In the genomic region with DNA sequence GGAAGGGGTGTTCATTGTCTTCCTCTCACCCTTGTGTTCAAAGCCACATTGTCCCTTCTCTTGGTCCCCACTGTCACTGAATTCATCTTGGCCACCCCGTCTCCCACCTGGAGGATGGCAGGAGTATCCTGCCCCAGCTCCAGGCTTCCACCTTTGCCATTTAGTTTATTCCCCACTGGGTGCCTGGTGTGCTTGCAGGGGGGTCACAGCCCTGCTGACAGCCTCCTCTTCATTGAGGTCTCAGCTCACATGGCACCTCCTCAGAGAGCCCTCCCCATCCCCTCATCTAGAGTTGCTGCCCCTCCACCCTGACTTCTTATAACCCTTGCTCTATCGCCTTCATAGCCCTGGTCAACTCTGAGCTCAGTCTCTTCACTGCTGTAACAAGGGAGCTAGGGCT, we compare ENCODE assay signal across 2 cellular contexts.
TF ChIP-seq lines count a peak whose summit lies in the region.

No MANE protein-coding gene starts in this region.

TF ChIP-seq in endothelial cell of umbilical vein, 7 proteins besides CTCF, POLR2A, EP300 and RAD21 (continued from another document):
- no peak for TF ChIP-seq FOS (IDR thresholded peaks at IDR 0.05; ENCODE audit: borderline replicate concordance, insufficient read depth, low read length)
- TF ChIP-seq, protein P1, sequence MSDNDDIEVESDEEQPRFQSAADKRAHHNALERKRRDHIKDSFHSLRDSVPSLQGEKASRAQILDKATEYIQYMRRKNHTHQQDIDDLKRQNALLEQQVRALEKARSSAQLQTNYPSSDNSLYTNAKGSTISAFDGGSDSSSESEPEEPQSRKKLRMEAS (IDR thresholded peaks at IDR 0.05; ENCODE audit: insufficient read depth, insufficient read length): no peak

TF ChIP-seq in SK-N-SH treated with all-trans-retinoic acid at 6 μM for 48 hours, 23 proteins besides CTCF, POLR2A, EP300 and RAD21 (continued from another document):
- no peak for TF ChIP-seq ZFP30 (CRISPR knock-in tag; IDR thresholded peaks at IDR 0.05)
- no peak for TF ChIP-seq BACH2 (CRISPR knock-in tag; IDR thresholded peaks at IDR 0.05; ENCODE audit: borderline replicate concordance)
- TF ChIP-seq, protein P2, sequence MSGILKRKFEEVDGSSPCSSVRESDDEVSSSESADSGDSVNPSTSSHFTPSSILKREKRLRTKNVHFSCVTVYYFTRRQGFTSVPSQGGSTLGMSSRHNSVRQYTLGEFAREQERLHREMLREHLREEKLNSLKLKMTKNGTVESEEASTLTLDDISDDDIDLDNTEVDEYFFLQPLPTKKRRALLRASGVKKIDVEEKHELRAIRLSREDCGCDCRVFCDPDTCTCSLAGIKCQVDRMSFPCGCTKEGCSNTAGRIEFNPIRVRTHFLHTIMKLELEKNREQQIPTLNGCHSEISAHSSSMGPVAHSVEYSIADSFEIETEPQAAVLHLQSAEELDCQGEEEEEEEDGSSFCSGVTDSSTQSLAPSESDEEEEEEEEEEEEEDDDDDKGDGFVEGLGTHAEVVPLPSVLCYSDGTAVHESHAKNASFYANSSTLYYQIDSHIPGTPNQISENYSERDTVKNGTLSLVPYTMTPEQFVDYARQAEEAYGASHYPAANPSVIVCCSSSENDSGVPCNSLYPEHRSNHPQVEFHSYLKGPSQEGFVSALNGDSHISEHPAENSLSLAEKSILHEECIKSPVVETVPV (CRISPR knock-in tag; IDR thresholded peaks at IDR 0.05): no peak
- TF ChIP-seq ZC3H10 (CRISPR knock-in tag; IDR thresholded peaks at IDR 0.05): no peak
- TF ChIP-seq, protein P3, sequence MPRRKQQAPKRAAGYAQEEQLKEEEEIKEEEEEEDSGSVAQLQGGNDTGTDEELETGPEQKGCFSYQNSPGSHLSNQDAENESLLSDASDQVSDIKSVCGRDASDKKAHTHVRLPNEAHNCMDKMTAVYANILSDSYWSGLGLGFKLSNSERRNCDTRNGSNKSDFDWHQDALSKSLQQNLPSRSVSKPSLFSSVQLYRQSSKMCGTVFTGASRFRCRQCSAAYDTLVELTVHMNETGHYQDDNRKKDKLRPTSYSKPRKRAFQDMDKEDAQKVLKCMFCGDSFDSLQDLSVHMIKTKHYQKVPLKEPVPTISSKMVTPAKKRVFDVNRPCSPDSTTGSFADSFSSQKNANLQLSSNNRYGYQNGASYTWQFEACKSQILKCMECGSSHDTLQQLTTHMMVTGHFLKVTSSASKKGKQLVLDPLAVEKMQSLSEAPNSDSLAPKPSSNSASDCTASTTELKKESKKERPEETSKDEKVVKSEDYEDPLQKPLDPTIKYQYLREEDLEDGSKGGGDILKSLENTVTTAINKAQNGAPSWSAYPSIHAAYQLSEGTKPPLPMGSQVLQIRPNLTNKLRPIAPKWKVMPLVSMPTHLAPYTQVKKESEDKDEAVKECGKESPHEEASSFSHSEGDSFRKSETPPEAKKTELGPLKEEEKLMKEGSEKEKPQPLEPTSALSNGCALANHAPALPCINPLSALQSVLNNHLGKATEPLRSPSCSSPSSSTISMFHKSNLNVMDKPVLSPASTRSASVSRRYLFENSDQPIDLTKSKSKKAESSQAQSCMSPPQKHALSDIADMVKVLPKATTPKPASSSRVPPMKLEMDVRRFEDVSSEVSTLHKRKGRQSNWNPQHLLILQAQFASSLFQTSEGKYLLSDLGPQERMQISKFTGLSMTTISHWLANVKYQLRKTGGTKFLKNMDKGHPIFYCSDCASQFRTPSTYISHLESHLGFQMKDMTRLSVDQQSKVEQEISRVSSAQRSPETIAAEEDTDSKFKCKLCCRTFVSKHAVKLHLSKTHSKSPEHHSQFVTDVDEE (CRISPR knock-in tag; IDR thresholded peaks at IDR 0.05): no peak
- no peak for TF ChIP-seq GLIS3 (CRISPR knock-in tag; IDR thresholded peaks at IDR 0.05)
- TF ChIP-seq, protein P4, sequence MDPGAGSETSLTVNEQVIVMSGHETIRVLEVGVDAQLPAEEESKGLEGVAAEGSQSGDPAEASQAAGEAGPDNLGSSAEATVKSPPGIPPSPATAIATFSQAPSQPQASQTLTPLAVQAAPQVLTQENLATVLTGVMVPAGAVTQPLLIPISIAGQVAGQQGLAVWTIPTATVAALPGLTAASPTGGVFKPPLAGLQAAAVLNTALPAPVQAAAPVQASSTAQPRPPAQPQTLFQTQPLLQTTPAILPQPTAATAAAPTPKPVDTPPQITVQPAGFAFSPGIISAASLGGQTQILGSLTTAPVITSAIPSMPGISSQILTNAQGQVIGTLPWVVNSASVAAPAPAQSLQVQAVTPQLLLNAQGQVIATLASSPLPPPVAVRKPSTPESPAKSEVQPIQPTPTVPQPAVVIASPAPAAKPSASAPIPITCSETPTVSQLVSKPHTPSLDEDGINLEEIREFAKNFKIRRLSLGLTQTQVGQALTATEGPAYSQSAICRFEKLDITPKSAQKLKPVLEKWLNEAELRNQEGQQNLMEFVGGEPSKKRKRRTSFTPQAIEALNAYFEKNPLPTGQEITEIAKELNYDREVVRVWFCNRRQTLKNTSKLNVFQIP (CRISPR knock-in tag; IDR thresholded peaks at IDR 0.05; ENCODE audit: borderline replicate concordance, low read depth): no peak
- no peak for TF ChIP-seq ESRRG (CRISPR knock-in tag; IDR thresholded peaks at IDR 0.05)
- TF ChIP-seq, protein P5, sequence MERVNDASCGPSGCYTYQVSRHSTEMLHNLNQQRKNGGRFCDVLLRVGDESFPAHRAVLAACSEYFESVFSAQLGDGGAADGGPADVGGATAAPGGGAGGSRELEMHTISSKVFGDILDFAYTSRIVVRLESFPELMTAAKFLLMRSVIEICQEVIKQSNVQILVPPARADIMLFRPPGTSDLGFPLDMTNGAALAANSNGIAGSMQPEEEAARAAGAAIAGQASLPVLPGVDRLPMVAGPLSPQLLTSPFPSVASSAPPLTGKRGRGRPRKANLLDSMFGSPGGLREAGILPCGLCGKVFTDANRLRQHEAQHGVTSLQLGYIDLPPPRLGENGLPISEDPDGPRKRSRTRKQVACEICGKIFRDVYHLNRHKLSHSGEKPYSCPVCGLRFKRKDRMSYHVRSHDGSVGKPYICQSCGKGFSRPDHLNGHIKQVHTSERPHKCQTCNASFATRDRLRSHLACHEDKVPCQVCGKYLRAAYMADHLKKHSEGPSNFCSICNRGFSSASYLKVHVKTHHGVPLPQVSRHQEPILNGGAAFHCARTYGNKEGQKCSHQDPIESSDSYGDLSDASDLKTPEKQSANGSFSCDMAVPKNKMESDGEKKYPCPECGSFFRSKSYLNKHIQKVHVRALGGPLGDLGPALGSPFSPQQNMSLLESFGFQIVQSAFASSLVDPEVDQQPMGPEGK (CRISPR knock-in tag; IDR thresholded peaks at IDR 0.05; ENCODE audit: borderline replicate concordance): no peak
- no peak for TF ChIP-seq RARB (CRISPR knock-in tag; IDR thresholded peaks at IDR 0.05)
- TF ChIP-seq ARNTL (CRISPR knock-in tag; IDR thresholded peaks at IDR 0.05; ENCODE audit: borderline replicate concordance, low read depth): no peak
